Comparison of ENCODE assay signal across 8 cellular contexts in the genomic region with DNA sequence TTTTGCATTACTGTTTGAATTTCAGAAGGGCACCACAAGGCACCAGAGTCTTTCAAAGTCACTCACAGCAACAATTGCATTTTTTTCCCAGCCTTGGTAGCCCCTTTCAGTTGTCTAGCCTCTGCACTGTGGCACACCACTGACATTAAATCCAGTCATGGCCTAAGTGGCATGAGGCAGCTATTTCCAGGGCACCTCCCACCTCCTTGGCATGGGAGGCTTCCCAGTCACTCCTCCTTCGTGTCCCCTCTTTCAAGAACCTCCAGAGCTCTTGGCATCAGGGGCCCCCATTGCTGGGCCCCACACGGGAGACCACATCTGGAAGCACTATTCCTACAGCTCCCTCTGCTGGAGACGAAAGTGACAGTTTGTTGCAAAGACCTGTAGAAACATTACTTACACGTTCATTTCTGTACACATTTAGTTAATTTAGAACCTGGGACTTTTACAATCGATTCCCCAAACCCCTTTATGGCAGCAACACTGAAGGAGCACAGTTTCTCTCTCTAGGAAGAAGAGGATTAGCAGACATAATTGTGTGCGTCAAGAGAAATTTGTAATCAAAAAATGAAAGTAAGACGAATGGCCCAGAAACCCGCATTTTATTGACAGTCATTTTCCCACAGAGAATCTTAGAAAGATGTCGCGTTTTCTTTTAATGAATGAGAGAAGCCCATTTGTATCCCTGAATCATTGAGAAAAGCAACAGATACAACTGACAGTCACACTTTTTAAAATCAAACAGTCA. TPM values are rescaled to one million over a fixed set of nuclear protein-coding genes. Genes with fewer than 3 reads are reported as not detected.
A peak's percentile ranks its signal among the peaks of the same experiment; 100 is the strongest.
DNase-seq lines count a peak whose midpoint lies in the region; ATAC-seq, FAIRE-seq and TF ChIP-seq lines count a peak whose summit lies in the region.

No MANE protein-coding gene starts in this region.

- peaks cover 17% of the 10 kb centered on the region for H3K4me1 Mint-ChIP-seq in activated CD8-positive, alpha-beta T cell treated with anti-CD3 and anti-CD28 coated beads, Interleukin-2, amount 10 ng/mL, durations not matched to agents 7 days and 5 days (ENCODE audit: low read depth)
- H3K4me1 Mint-ChIP-seq in natural killer cell treated with Interleukin-12 subunit alpha and Interleukin-12 subunit beta and Interleukin-15 and Interleukin-18, amount 100 ng/mL, for 72 hours (ENCODE audit: low read depth in 2 of 2) = peaks cover 27 to 39% of the 10 kb centered on the region in 2 donors

- CTCF ChIA-PET in activated CD8-positive, alpha-beta T cell treated with anti-CD3 and anti-CD28 coated beads, Interleukin-2, amount 10 ng/mL, durations not matched to agents 7 days and 5 days (lab: Charles Lee) = interaction anchor here (0.6 to 1.6 kb wide), 11 partner anchors 8 to 256 kb away, joined by 3 to 13 read pairs (median 3); a partner anchor contains a TSS

- FAIRE-seq in D721Med (lab: Jason Lieb, UNC) (no peak), small intestine (lab: Jason Lieb, UNC) (no peak)

- peaks cover 2 to 5% of the 10 kb centered on the region in 2 donors for H3K27me3 ChIP-seq in small intestine (ENCODE audit: control insufficient read depth in 2 of 2, insufficient read depth in 2 of 2, low read length in 2 of 2)

- peaks cover 0 to 18% of the 10 kb centered on the region in 2 donors for H3K36me3 ChIP-seq in small intestine (ENCODE audit: control insufficient read depth in 2 of 2, insufficient read depth in 2 of 2, low read length in 2 of 2)

- WGBS in small intestine, 3 donors = 66 to 75% (median 69%) methylated on average over 10 of the region's 10 CpGs

- no peak overlapping the region for H3K4me3 ChIP-seq in HFF-Myc (replicated peaks; ENCODE audit: low read depth, low read length)
- H3K4me3 ChIP-seq in small intestine (ENCODE audit: low read depth in 1 of 2, low read length in 2 of 2) = no peak overlapping the region

- peaks cover 17% of the 10 kb centered on the region for H3K27me3 Mint-ChIP-seq in activated CD8-positive, alpha-beta T cell treated with anti-CD3 and anti-CD28 coated beads, Interleukin-2, amount 10 ng/mL, durations not matched to agents 7 days and 5 days (ENCODE audit: low read depth)
- H3K27me3 Mint-ChIP-seq in natural killer cell treated with Interleukin-12 subunit alpha and Interleukin-12 subunit beta and Interleukin-15 and Interleukin-18, amount 100 ng/mL, for 72 hours = peaks cover 12% of the 10 kb centered on the region in 2 donors

- peaks cover 40% of the 10 kb centered on the region for H3K36me3 Mint-ChIP-seq in activated CD8-positive, alpha-beta T cell treated with anti-CD3 and anti-CD28 coated beads, Interleukin-2, amount 10 ng/mL, durations not matched to agents 7 days and 5 days (ENCODE audit: low read depth)
- peaks cover 12% of the 10 kb centered on the region for H3K36me3 Mint-ChIP-seq in natural killer cell treated with Interleukin-12 subunit alpha and Interleukin-12 subunit beta and Interleukin-15 and Interleukin-18, amount 100 ng/mL, for 72 hours

- no peak overlapping the region for H3K4me3 Mint-ChIP-seq in activated CD8-positive, alpha-beta T cell treated with anti-CD3 and anti-CD28 coated beads, Interleukin-2, amount 10 ng/mL, durations not matched to agents 7 days and 5 days
- no peak overlapping the region for H3K4me3 Mint-ChIP-seq in natural killer cell treated with Interleukin-12 subunit alpha and Interleukin-12 subunit beta and Interleukin-15 and Interleukin-18, amount 100 ng/mL, for 72 hours

- H3K9me3 Mint-ChIP-seq in activated CD8-positive, alpha-beta T cell treated with anti-CD3 and anti-CD28 coated beads, Interleukin-2, amount 10 ng/mL, durations not matched to agents 7 days and 5 days (ENCODE audit: insufficient read depth) = no peaks in the 10 kb centered on the region
- H3K9me3 Mint-ChIP-seq in natural killer cell treated with Interleukin-12 subunit alpha and Interleukin-12 subunit beta and Interleukin-15 and Interleukin-18, amount 100 ng/mL, for 72 hours = no peaks in the 10 kb centered on the region

- H3K4me1 ChIP-seq in small intestine (ENCODE audit: control insufficient read depth in 2 of 2, insufficient read depth in 1 of 2, low read depth in 1 of 2, low read length in 1 of 2) = no peaks in the 10 kb centered on the region

- POLR2A ChIA-PET in activated CD8-positive, alpha-beta T cell treated with anti-CD3 and anti-CD28 coated beads, Interleukin-2, amount 10 ng/mL, durations not matched to agents 7 days and 5 days (lab: Charles Lee) = interaction anchor here (0.8 kb wide), 1 partner anchor 19 kb away, joined by 3 read pairs; no protein-coding TSS in a partner anchor

- TF ChIP-seq CTCF in D721Med (IDR thresholded peaks at IDR 0.05; ENCODE audit: insufficient read depth, missing control alignments) (peak; percentile 43), HFF-Myc (IDR thresholded peaks at IDR 0.05; ENCODE audit: low read depth, low read length, missing control alignments) (peak; percentile 56)

- H3K27ac Mint-ChIP-seq in activated CD8-positive, alpha-beta T cell treated with anti-CD3 and anti-CD28 coated beads, Interleukin-2, amount 10 ng/mL, durations not matched to agents 7 days and 5 days = no peak overlapping the region
- H3K27ac Mint-ChIP-seq in natural killer cell treated with Interleukin-12 subunit alpha and Interleukin-12 subunit beta and Interleukin-15 and Interleukin-18, amount 100 ng/mL, for 72 hours = peak overlapping the region in 1 of 2 donors; percentile 29

- H3K27ac ChIP-seq in small intestine (ENCODE audit: low read depth in 1 of 2, low read length in 1 of 2) = no peak overlapping the region

- no peak for ATAC-seq in activated CD8-positive, alpha-beta T cell treated with anti-CD3 and anti-CD28 coated beads, Interleukin-2, amount 10 ng/mL, durations not matched to agents 7 days and 5 days
- no peak for ATAC-seq in natural killer cell treated with Interleukin-12 subunit alpha and Interleukin-12 subunit beta and Interleukin-15 and Interleukin-18, amount 100 ng/mL, for 72 hours
- no peak for ATAC-seq in HG02938 (IDR thresholded peaks at IDR 0.05; ENCODE audit: unreplicated experiment)

- DNase-seq in D721Med (ENCODE audit: insufficient read length, low spot score) (no peak), HFF-Myc (ENCODE audit: extremely low read depth, low read depth) (no peak), left kidney (ENCODE audit: low read depth, low spot score) (peak; percentile 66), small intestine (no peak), globus pallidus (ENCODE audit: low spot score) (no peak)
- DNase-seq in activated CD8-positive, alpha-beta T cell treated with anti-CD3 and anti-CD28 coated beads, Interleukin-2, amount 10 ng/mL, durations not matched to agents 7 days and 5 days = peak; percentile 45
- no peak for DNase-seq in natural killer cell treated with Interleukin-12 subunit alpha and Interleukin-12 subunit beta and Interleukin-15 and Interleukin-18, amount 100 ng/mL, for 72 hours (ENCODE audit: low spot score)

- no peaks in the 10 kb centered on the region for H3K9me3 ChIP-seq in small intestine (ENCODE audit: control insufficient read depth, low read depth)

RNA-seq across cellular contexts. Expression of a gene that starts 5.7 kb away (rescaled TPM):
- total RNA-seq in activated CD8-positive, alpha-beta T cell treated with anti-CD3 and anti-CD28 coated beads, Interleukin-2, amount 10 ng/mL, durations not matched to agents 7 days and 5 days = under 1 TPM; 0.23 to 0.47 TPM
- under 1 TPM; 0.31 to 0.78 TPM for total RNA-seq in natural killer cell treated with Interleukin-12 subunit alpha and Interleukin-12 subunit beta and Interleukin-15 and Interleukin-18, amount 100 ng/mL, for 72 hours
- 1 to 10 TPM in 1 of 3 donors, under 1 TPM in 1, not detected in 1; 0.67 to 1.8 TPM for polyA plus RNA-seq in small intestine

RNA-seq across cellular contexts. Expression of a gene that starts 13.6 kb away (rescaled TPM):
- total RNA-seq in activated CD8-positive, alpha-beta T cell treated with anti-CD3 and anti-CD28 coated beads, Interleukin-2, amount 10 ng/mL, durations not matched to agents 7 days and 5 days = 100 to 1,000 TPM; 304 to 325 TPM
- total RNA-seq in natural killer cell treated with Interleukin-12 subunit alpha and Interleukin-12 subunit beta and Interleukin-15 and Interleukin-18, amount 100 ng/mL, for 72 hours = 100 to 1,000 TPM; 209 to 355 TPM
- 100 to 1,000 TPM; 207 to 434 (median 284) TPM for polyA plus RNA-seq in small intestine

RNA-seq across cellular contexts. Expression of a gene that starts 20.1 kb away (rescaled TPM):
- 1 to 10 TPM; 1.6 to 2.0 TPM for total RNA-seq in activated CD8-positive, alpha-beta T cell treated with anti-CD3 and anti-CD28 coated beads, Interleukin-2, amount 10 ng/mL, durations not matched to agents 7 days and 5 days
- 10 to 100 TPM in 1 of 2 donors, 1 to 10 TPM in 1; 4.2 to 14.2 TPM for total RNA-seq in natural killer cell treated with Interleukin-12 subunit alpha and Interleukin-12 subunit beta and Interleukin-15 and Interleukin-18, amount 100 ng/mL, for 72 hours
- 10 to 100 TPM in 1 of 3 donors, 1 to 10 TPM in 2; 5.1 to 29.5 (median 5.7) TPM for polyA plus RNA-seq in small intestine

RNA-seq across cellular contexts. Expression of a gene that starts 50.0 kb away (rescaled TPM):
- 10 to 100 TPM; 67.9 to 68.7 TPM for total RNA-seq in activated CD8-positive, alpha-beta T cell treated with anti-CD3 and anti-CD28 coated beads, Interleukin-2, amount 10 ng/mL, durations not matched to agents 7 days and 5 days
- total RNA-seq in natural killer cell treated with Interleukin-12 subunit alpha and Interleukin-12 subunit beta and Interleukin-15 and Interleukin-18, amount 100 ng/mL, for 72 hours = 10 to 100 TPM; 44.1 to 71.4 TPM
- 10 to 100 TPM; 16.5 to 37.0 (median 25.7) TPM for polyA plus RNA-seq in small intestine

RNA-seq across cellular contexts. Expression of a gene that starts 58.2 kb away (rescaled TPM):
- total RNA-seq in activated CD8-positive, alpha-beta T cell treated with anti-CD3 and anti-CD28 coated beads, Interleukin-2, amount 10 ng/mL, durations not matched to agents 7 days and 5 days = not detected
- not detected for total RNA-seq in natural killer cell treated with Interleukin-12 subunit alpha and Interleukin-12 subunit beta and Interleukin-15 and Interleukin-18, amount 100 ng/mL, for 72 hours
- polyA plus RNA-seq in small intestine = not detected

Comparison
In these comparisons a context has a peak if more than half of its experiments do, and no peak if none do; other contexts are left out.
1. DNase-seq: peak in activated CD8-positive, alpha-beta T cell treated with anti-CD3 and anti-CD28 coated beads, Interleukin-2, amount 10 ng/mL, durations not matched to agents 7 days and 5 days (single experiment) and left kidney (single experiment); none in D721Med (single experiment), HFF-Myc (single experiment), natural killer cell treated with Interleukin-12 subunit alpha and Interleukin-12 subunit beta and Interleukin-15 and Interleukin-18, amount 100 ng/mL, for 72 hours (single experiment), small intestine (single experiment) and globus pallidus (single experiment).